8 cellular contexts compared by ENCODE assay signal in the genomic region with DNA sequence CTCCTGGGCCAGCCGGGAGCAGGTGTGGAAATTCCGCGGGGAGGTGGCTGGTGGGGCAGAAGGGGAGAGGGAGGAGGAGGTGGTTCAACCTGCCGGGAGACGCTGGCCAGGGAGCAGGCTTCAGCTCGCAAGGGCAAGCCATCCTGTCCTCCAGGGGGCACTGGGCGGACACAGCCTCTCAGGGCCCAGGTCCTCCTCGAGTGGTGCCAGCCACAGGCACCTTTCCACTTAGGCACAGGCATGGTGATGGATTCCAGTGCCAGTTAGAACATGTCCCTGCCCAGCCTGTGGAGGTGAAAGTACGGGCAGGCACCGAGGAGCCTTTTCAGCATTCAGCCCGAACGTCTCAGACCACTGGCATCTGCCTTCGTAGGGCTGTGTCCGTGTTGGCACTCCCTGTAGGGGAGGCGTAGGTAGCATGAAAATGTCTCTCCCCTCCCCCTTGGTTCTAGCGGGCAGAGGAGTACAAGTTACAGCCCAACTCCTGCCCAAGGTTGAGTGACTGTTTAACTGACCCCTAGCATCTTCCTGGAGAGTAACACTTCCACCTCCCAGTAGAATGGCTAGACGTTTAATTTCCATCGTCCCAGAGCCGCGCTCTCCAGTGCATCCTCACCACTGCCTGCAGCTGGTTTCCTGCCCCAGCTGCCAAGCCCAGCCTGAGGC. TPM values are rescaled to one million over a fixed set of nuclear protein-coding genes. Genes with fewer than 3 reads are reported as not detected.
DNase-seq lines count a peak whose midpoint lies in the region; ATAC-seq and TF ChIP-seq lines count a peak whose summit lies in the region.

No MANE protein-coding gene starts in this region.

- TF ChIP-seq CTCF in ovary (IDR thresholded peaks at IDR 0.05), result peak in 2 of 3 donors; percentile 59 to 62

- WGBS in ovary, 3 donors, result 4 to 27% (median 9%) methylated on average over 20 of the region's 20 CpGs

- peak; percentile 58 for DNase-seq in EL
- DNase-seq in activated CD8-positive, alpha-beta memory T cell treated with anti-CD3 and anti-CD28 coated beads for 24 hours, result peak; percentile 70
- peak; percentile 83 for DNase-seq in Right ventricle myocardium superior
- peak; percentile 65 to 76 (median 73) for DNase-seq in ovary
- DNase-seq in NOMO-1 treated with DMSO at 0.1 percent for 48 hours (lab: John Stamatoyannopoulos, UW; ENCODE audit: unreplicated experiment), result no peak
- no peak for DNase-seq in globus pallidus (ENCODE audit: low spot score)

- H3K9me3 ChIP-seq in ovary, result no peaks in the 10 kb centered on the region

- H3K27ac ChIP-seq in ovary, result peak overlapping the region; percentile 40 to 78

- no peaks in the 10 kb centered on the region for H3K36me3 ChIP-seq in ovary

- TF ChIP-seq EP300 in Ishikawa (IDR thresholded peaks at IDR 0.05; ENCODE audit: borderline replicate concordance) (no peak), ovary (IDR thresholded peaks at IDR 0.05) (no peak)

- peak; percentile 49; the same call in 1 of the 2 replicates for TF ChIP-seq RAD21 in Ishikawa (IDR thresholded peaks at IDR 0.05; ENCODE audit: low read depth)

- H3K4me1 ChIP-seq in ovary (ENCODE audit: insufficient read depth), result peaks cover 22% of the 10 kb centered on the region

- intact Hi-C loops in Right ventricle myocardium superior (cut with DNase I), result no loop called here
- intact Hi-C loops in ovary (cut with DNase I), result no loop called here

- H3K4me3 ChIP-seq in ovary, result peak overlapping the region; percentile 58

- TF ChIP-seq POLR2A in ovary (IDR thresholded peaks at IDR 0.05), result no peak

- ATAC-seq in Right ventricle myocardium superior (ENCODE audit: poor library complexity), result peak; percentile 86
- no peak for ATAC-seq in HG03439 (IDR thresholded peaks at IDR 0.05; ENCODE audit: unreplicated experiment)

- no peaks in the 10 kb centered on the region for H3K27me3 ChIP-seq in ovary

TF ChIP-seq in Ishikawa, 13 proteins besides CTCF, POLR2A, EP300 and RAD21:
- no peak for TF ChIP-seq TEAD4 (IDR thresholded peaks at IDR 0.05)
- TF ChIP-seq CEBPB (IDR thresholded peaks at IDR 0.05), result no peak
- no peak for TF ChIP-seq NFIC (IDR thresholded peaks at IDR 0.05)
- no peak for TF ChIP-seq TCF12 (IDR thresholded peaks at IDR 0.05; ENCODE audit: low read depth)
- no peak for TF ChIP-seq YY1 (IDR thresholded peaks at IDR 0.05; ENCODE audit: low read depth)
- TF ChIP-seq, protein P1, sequence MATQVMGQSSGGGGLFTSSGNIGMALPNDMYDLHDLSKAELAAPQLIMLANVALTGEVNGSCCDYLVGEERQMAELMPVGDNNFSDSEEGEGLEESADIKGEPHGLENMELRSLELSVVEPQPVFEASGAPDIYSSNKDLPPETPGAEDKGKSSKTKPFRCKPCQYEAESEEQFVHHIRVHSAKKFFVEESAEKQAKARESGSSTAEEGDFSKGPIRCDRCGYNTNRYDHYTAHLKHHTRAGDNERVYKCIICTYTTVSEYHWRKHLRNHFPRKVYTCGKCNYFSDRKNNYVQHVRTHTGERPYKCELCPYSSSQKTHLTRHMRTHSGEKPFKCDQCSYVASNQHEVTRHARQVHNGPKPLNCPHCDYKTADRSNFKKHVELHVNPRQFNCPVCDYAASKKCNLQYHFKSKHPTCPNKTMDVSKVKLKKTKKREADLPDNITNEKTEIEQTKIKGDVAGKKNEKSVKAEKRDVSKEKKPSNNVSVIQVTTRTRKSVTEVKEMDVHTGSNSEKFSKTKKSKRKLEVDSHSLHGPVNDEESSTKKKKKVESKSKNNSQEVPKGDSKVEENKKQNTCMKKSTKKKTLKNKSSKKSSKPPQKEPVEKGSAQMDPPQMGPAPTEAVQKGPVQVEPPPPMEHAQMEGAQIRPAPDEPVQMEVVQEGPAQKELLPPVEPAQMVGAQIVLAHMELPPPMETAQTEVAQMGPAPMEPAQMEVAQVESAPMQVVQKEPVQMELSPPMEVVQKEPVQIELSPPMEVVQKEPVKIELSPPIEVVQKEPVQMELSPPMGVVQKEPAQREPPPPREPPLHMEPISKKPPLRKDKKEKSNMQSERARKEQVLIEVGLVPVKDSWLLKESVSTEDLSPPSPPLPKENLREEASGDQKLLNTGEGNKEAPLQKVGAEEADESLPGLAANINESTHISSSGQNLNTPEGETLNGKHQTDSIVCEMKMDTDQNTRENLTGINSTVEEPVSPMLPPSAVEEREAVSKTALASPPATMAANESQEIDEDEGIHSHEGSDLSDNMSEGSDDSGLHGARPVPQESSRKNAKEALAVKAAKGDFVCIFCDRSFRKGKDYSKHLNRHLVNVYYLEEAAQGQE (IDR thresholded peaks at IDR 0.05; ENCODE audit: low read depth), result no peak
- TF ChIP-seq, protein P2, sequence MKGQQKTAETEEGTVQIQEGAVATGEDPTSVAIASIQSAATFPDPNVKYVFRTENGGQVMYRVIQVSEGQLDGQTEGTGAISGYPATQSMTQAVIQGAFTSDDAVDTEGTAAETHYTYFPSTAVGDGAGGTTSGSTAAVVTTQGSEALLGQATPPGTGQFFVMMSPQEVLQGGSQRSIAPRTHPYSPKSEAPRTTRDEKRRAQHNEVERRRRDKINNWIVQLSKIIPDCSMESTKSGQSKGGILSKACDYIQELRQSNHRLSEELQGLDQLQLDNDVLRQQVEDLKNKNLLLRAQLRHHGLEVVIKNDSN (IDR thresholded peaks at IDR 0.05), result no peak
- no peak for TF ChIP-seq CREB1 (IDR thresholded peaks at IDR 0.05; ENCODE audit: low read depth)
- TF ChIP-seq, protein P3, sequence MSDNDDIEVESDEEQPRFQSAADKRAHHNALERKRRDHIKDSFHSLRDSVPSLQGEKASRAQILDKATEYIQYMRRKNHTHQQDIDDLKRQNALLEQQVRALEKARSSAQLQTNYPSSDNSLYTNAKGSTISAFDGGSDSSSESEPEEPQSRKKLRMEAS (IDR thresholded peaks at IDR 0.05), result no peak
- TF ChIP-seq FOXM1 (IDR thresholded peaks at IDR 0.05; ENCODE audit: borderline replicate concordance, low read depth), result no peak
- no peak for TF ChIP-seq EGR1 (IDR thresholded peaks at IDR 0.05)
- TF ChIP-seq ZBTB7A (IDR thresholded peaks at IDR 0.05; ENCODE audit: low read depth), result no peak
- no peak for TF ChIP-seq TAF1 (IDR thresholded peaks at IDR 0.05; ENCODE audit: low read depth)

RNA-seq across cellular contexts. Expression of a gene that starts 48.9 kb away (rescaled TPM):
- total RNA-seq in Right ventricle myocardium superior, result 44.7 TPM
- total RNA-seq in ovary, result 10 to 100 TPM; 24.3 to 95.0 (median 78.7) TPM
- polyA plus RNA-seq in ovary, result 10 to 100 TPM in 1 of 2 donors, 1 to 10 TPM in 1; 9.3 to 29.3 TPM

Comparison
In these comparisons a context has a peak if more than half of its experiments do, and no peak if none do; other contexts are left out.
1. DNase-seq: peak in EL (single experiment), activated CD8-positive, alpha-beta memory T cell treated with anti-CD3 and anti-CD28 coated beads for 24 hours (single experiment), Right ventricle myocardium superior (single experiment) and ovary (5 of 5); none in NOMO-1 treated with DMSO at 0.1 percent for 48 hours (single experiment) and globus pallidus (single experiment).